In genomic region chr5:79236364-79236969, GRCh38 we compare ENCODE assay signal across 1 cellular context.
TF ChIP-seq lines count a peak whose summit lies in the region.

No MANE protein-coding gene starts in this region.

TF ChIP-seq in HEK293, 187 proteins besides CTCF, POLR2A, EP300 and RAD21 (continued from another document):
- TF ChIP-seq ZNF398 (tag by site-specific recombination; IDR thresholded peaks at IDR 0.05) (peak; percentile 10; the same call in 1 of the 2 replicates), ZBTB8A (tag by site-specific recombination; IDR thresholded peaks at IDR 0.05) (peak; percentile 65), YY1 (tag by site-specific recombination; IDR thresholded peaks at IDR 0.05) (peak; percentile 63), ZIC2 (tag by site-specific recombination; IDR thresholded peaks at IDR 0.05) (peak; percentile 38; the same call in 1 of the 2 replicates)
